ENCODE assay signal across 8 cellular contexts in genomic region chr2:113156278-113157107, GRCh38. TPM values are rescaled to one million over a fixed set of nuclear protein-coding genes. Genes with fewer than 3 reads are reported as not detected.
DNase-seq lines count a peak whose midpoint lies in the region; ATAC-seq and TF ChIP-seq lines count a peak whose summit lies in the region.

No MANE protein-coding gene starts in this region.

- H3K9me2 ChIP-seq in DOHH2 (replicated peaks; ENCODE audit: control insufficient read depth, low read length) (no peaks in the 10 kb centered on the region), MM.1S (replicated peaks; ENCODE audit: insufficient read depth, low read length) (no peaks in the 10 kb centered on the region)

- no peak overlapping the region for H3K27ac Mint-ChIP-seq in chondrocyte (ENCODE audit: unreplicated experiment)
- H3K27ac Mint-ChIP-seq in nephron progenitor cell, result no peak overlapping the region

- no peaks in the 10 kb centered on the region for H3K36me3 ChIP-seq in DOHH2 (ENCODE audit: control insufficient read depth, low read length)
- H3K36me3 ChIP-seq in MM.1S (replicated peaks; ENCODE audit: insufficient read depth, low read length), result no peaks in the 10 kb centered on the region

- H3K4me3 ChIP-seq in DOHH2 (ENCODE audit: low read length) (peak overlapping the region; percentile 62), MM.1S (ENCODE audit: low read length) (peak overlapping the region; percentile 39; the same call in 1 of the 2 replicates)

- H3K27me3 Mint-ChIP-seq in chondrocyte (ENCODE audit: low read depth) (peaks cover 4% of the 10 kb centered on the region), nephron progenitor cell (ENCODE audit: low read depth, poor library complexity) (peaks cover 39% of the 10 kb centered on the region)

- H3K4me2 ChIP-seq in DOHH2 (ENCODE audit: low read length), result peak overlapping the region; percentile 70
- peak overlapping the region; percentile 53 for H3K4me2 ChIP-seq in MM.1S (ENCODE audit: low read depth, low read length)

- intact Hi-C loops in left cardiac atrium (cut with DNase I), result no loop called here

- H3K36me3 Mint-ChIP-seq in chondrocyte (ENCODE audit: low read depth) (no peaks in the 10 kb centered on the region), nephron progenitor cell (ENCODE audit: low read depth) (no peaks in the 10 kb centered on the region)

- H3K9me3 Mint-ChIP-seq in chondrocyte (ENCODE audit: low read depth), result no peaks in the 10 kb centered on the region
- no peaks in the 10 kb centered on the region for H3K9me3 Mint-ChIP-seq in nephron progenitor cell

- no peaks in the 10 kb centered on the region for H3K79me2 ChIP-seq in DOHH2 (ENCODE audit: control insufficient read depth, low read length)
- no peaks in the 10 kb centered on the region for H3K79me2 ChIP-seq in MM.1S (ENCODE audit: low read length)

- H3F3A ChIP-seq in DOHH2 (ENCODE audit: control insufficient read depth, insufficient read depth) (peaks cover 9% of the 10 kb centered on the region), MM.1S (ENCODE audit: insufficient read depth, low read length) (no peaks in the 10 kb centered on the region)

- H2AFZ ChIP-seq in MM.1S (ENCODE audit: low read length), result peak overlapping the region; percentile 87

- TF ChIP-seq CTCF in DOHH2 (IDR thresholded peaks at IDR 0.05; ENCODE audit: low read depth, low read length, poor library complexity, severe bottlenecking) (no peak), MM.1S (IDR thresholded peaks at IDR 0.05; ENCODE audit: low read length) (no peak), chondrocyte (IDR thresholded peaks at IDR 0.05) (no peak), nephron progenitor cell (IDR thresholded peaks at IDR 0.05) (no peak)

- no peak overlapping the region for H3K27ac ChIP-seq in DOHH2 (ENCODE audit: low read depth, low read length)
- H3K27ac ChIP-seq in MM.1S (ENCODE audit: low read length), result no peak overlapping the region

- H3K4me1 ChIP-seq in DOHH2 (ENCODE audit: control insufficient read depth, low read length), result peaks cover 21% of the 10 kb centered on the region
- H3K4me1 ChIP-seq in MM.1S (ENCODE audit: low read length), result peaks cover 4% of the 10 kb centered on the region; the same call in 1 of the 2 replicates

- no peaks in the 10 kb centered on the region for H3K9me3 ChIP-seq in DOHH2 (ENCODE audit: control insufficient read depth, insufficient read depth, low read length)
- no peaks in the 10 kb centered on the region for H3K9me3 ChIP-seq in MM.1S (replicated peaks; ENCODE audit: insufficient read depth, low read length)

- H3K27me3 ChIP-seq in DOHH2 (ENCODE audit: control insufficient read depth, low read length), result peaks cover 24% of the 10 kb centered on the region
- H3K27me3 ChIP-seq in MM.1S (replicated peaks; ENCODE audit: insufficient read depth, low read length), result no peaks in the 10 kb centered on the region

- DNase-seq in MM.1S (no peak), chondrocyte (ENCODE audit: low spot score) (no peak), nephron progenitor cell (no peak), G401 (ENCODE audit: low spot score) (no peak), AML-193 (lab: John Stamatoyannopoulos, UW) (no peak), left cardiac atrium (no peak)

- H3K4me3 Mint-ChIP-seq in chondrocyte (ENCODE audit: unreplicated experiment) (peak overlapping the region; percentile 55), nephron progenitor cell (peak overlapping the region; percentile 74)

- H4K20me1 ChIP-seq in DOHH2 (ENCODE audit: control insufficient read depth, insufficient read depth, low read depth, low read length), result no peaks in the 10 kb centered on the region
- H4K20me1 ChIP-seq in MM.1S (ENCODE audit: insufficient read depth, low read length), result no peaks in the 10 kb centered on the region

- no peak overlapping the region for H3K9ac ChIP-seq in MM.1S (ENCODE audit: low read length)

- ATAC-seq in HG03571 (IDR thresholded peaks at IDR 0.05; ENCODE audit: unreplicated experiment) (no peak), left cardiac atrium (no peak)

- H3K4me1 Mint-ChIP-seq in chondrocyte (ENCODE audit: low read depth) (peaks cover 17% of the 10 kb centered on the region), nephron progenitor cell (peaks cover 13% of the 10 kb centered on the region)

- in situ Hi-C loops in G401 (cut with HindIII; ENCODE audit: low sequenced_read_pairs), result no loop called here

RNA-seq across cellular contexts. Expression of gene PSD4, which starts 17.3 kb away (rescaled TPM):
- total RNA-seq in chondrocyte (5.2 to 5.5 TPM (median 5.2 TPM) in 3 replicates), left cardiac atrium (1 to 10 TPM; 4.1 to 4.4 TPM)
- total RNA-seq in G401 (2014; rRNA removed; shearing (Covaris generic)), result 0.25 TPM in 1 of 2 replicates, not detected in the other

RNA-seq across cellular contexts. Expression of gene IL1RN, which starts 29.1 kb away (rescaled TPM):
- not detected in 3 replicates for total RNA-seq in chondrocyte
- total RNA-seq in G401 (2014; rRNA removed; shearing (Covaris generic)), result not detected in 2 replicates
- 1 to 10 TPM in 1 of 2 donors, under 1 TPM in 1; 0.60 to 1.5 TPM for total RNA-seq in left cardiac atrium
